In genomic region chr14:68652433-68652690, GRCh38 we compare ENCODE assay signal across 20 cellular contexts.
A peak's percentile ranks its signal among the peaks of the same experiment; 100 is the strongest.
DNase-seq lines count a peak whose midpoint lies in the region; ATAC-seq and TF ChIP-seq lines count a peak whose summit lies in the region.
"Had no signal": no experiment of that assay in that cellular context is flagged by ENCODE, and none has a peak within 500 bp of the region (broad histone marks: within the 10 kb centered on the region; RNA-seq: fewer than 3 reads in every experiment).

No MANE protein-coding gene starts in this region.

- H3K36me3 ChIP-seq in cardiac muscle cell (no peaks in the 10 kb centered on the region), mucosa of rectum (ENCODE audit: control insufficient read depth in 2 of 2, insufficient read depth in 2 of 2, low read length in 2 of 2) (no peaks in the 10 kb centered on the region), vagina (no peaks in the 10 kb centered on the region)
- H3K36me3 ChIP-seq: HAP-1, neutrophil, right lobe of liver had no signal

- H3K4me3 ChIP-seq in cardiac muscle cell (no peak overlapping the region), mucosa of rectum (ENCODE audit: low read length in 2 of 2) (no peak overlapping the region), skin epidermis (no peak overlapping the region), vagina (no peak overlapping the region)
- H3K4me3 ChIP-seq: HAP-1, right lobe of liver had no signal

- H3K9ac ChIP-seq in mucosa of rectum (ENCODE audit: low read depth in 1 of 2, low read length in 2 of 2): no peak overlapping the region

- TF ChIP-seq CTCF in cardiac muscle cell (IDR thresholded peaks at IDR 0.05; ENCODE audit: low read depth, low read length) (no peak), vagina (IDR thresholded peaks at IDR 0.05) (no peak)

- ATAC-seq in left ventricle myocardium superior (no peak), GM21423 (IDR thresholded peaks at IDR 0.05; ENCODE audit: unreplicated experiment) (no peak), HG02870 (IDR thresholded peaks at IDR 0.05; ENCODE audit: unreplicated experiment) (no peak)

- DNase-seq in cardiac muscle cell (ENCODE audit: low read depth in 1 of 2, low spot score in 1 of 2) (no peak), left ventricle myocardium superior (no peak), vagina (ENCODE audit: extremely low spot score in 2 of 2) (peak in 1 of 2 donors; percentile 46), NCI-H1436 (lab: John Stamatoyannopoulos, UW) (no peak)
- DNase-seq: activated CD4-positive, alpha-beta T cell treated with anti-CD3 and anti-CD28 coated beads, Interleukin-2, amount 50 U/mL, for 1 hour; DMS153; effector CD4-positive, alpha-beta T cell; mesendoderm; NCI-H1417 treated with DMSO at 0.1 percent for 48 hours; NK-92 treated with Interleukin-12 subunit alpha and Interleukin-12 subunit beta, amount 100 ng/mL, for 24 hours; RPMI8226; stimulated activated CD4-positive, alpha-beta T cell treated with anti-CD3 and anti-CD28 coated beads, Interleukin-2, amount 100 ng/mL, for 48 hours; SW 1271 had no signal

- intact Hi-C loops in left ventricle myocardium superior (cut with micrococcal nuclease): no loop called here
- intact Hi-C loops in vagina (cut with DNase I): no loop called here

- no peaks in the 10 kb centered on the region for H3K9me3 ChIP-seq in cardiac muscle cell (ENCODE audit: low read depth)
- no peaks in the 10 kb centered on the region for H3K9me3 ChIP-seq in mucosa of rectum (ENCODE audit: control insufficient read depth in 2 of 2, low read length in 2 of 2)
- no peaks in the 10 kb centered on the region for H3K9me3 ChIP-seq in vagina
- H3K9me3 ChIP-seq: HAP-1, neutrophil, right lobe of liver had no signal

- TF ChIP-seq POLR2A in vagina (IDR thresholded peaks at IDR 0.05): no peak

- peak overlapping the region; percentile 71 for H3K27ac ChIP-seq in cardiac muscle cell
- H3K27ac ChIP-seq in mucosa of rectum (ENCODE audit: low read depth in 2 of 2, low read length in 2 of 2): peak overlapping the region; percentile 23 to 72
- peak overlapping the region in 13 of 21 experiments; percentile 6 to 74 (median 25) for H3K27ac ChIP-seq in skin epidermis
- peak overlapping the region; percentile 31 for H3K27ac ChIP-seq in vagina
- H3K27ac ChIP-seq: neutrophil had no signal

- H3K4me1 ChIP-seq in cardiac muscle cell (ENCODE audit: low read depth) (peaks cover 34% of the 10 kb centered on the region), mucosa of rectum (ENCODE audit: control insufficient read depth in 2 of 2, insufficient read depth in 2 of 2, low read length in 2 of 2) (peaks cover 0 to 3% of the 10 kb centered on the region in 2 donors), vagina (peaks cover 53% of the 10 kb centered on the region)
- H3K4me1 ChIP-seq: HAP-1 had no signal

- H3K27me3 ChIP-seq in cardiac muscle cell (no peaks in the 10 kb centered on the region), mucosa of rectum (ENCODE audit: control insufficient read depth in 2 of 2, insufficient read depth in 2 of 2, low read length in 2 of 2) (no peaks in the 10 kb centered on the region), vagina (no peaks in the 10 kb centered on the region)
- H3K27me3 ChIP-seq: neutrophil, right lobe of liver had no signal
